Comparison of ENCODE assay signal across 24 cellular contexts in genomic region chr11:115454525-115454924, GRCh38.
"Had no signal": no experiment of that assay in that cellular context is flagged by ENCODE, and none has a peak within 500 bp of the region (broad histone marks: within the 10 kb centered on the region; RNA-seq: fewer than 3 reads in every experiment).

No MANE protein-coding gene starts in this region.

- H3K27me3 ChIP-seq: left lung, neural progenitor cell, neutrophil, ovary, right atrium auricular region, spleen, suprapubic skin, tibial artery, upper lobe of right lung had no signal

- H3K9me3 ChIP-seq: left lung, neutrophil, ovary, right atrium auricular region, spleen, suprapubic skin, thoracic aorta, tibial artery, upper lobe of right lung had no signal

- H3K27ac ChIP-seq: left lung, neural progenitor cell, neutrophil, ovary, right atrium auricular region, skin epidermis, spleen, suprapubic skin, thoracic aorta, tibial artery, upper lobe of right lung had no signal

- H3K4me2 ChIP-seq: neural progenitor cell had no signal

- ATAC-seq: left cardiac atrium; left lung; natural killer cell; sciatic nerve; stimulated activated effector memory CD8-positive, alpha-beta T cell treated with anti-CD3 and anti-CD28 coated beads, Interleukin-12 subunit alpha, Interleukin-12 subunit beta, amount 100 ng/mL, for 72 hours; upper lobe of right lung had no signal

- H3K4me1 ChIP-seq: left lung, right atrium auricular region, spleen, suprapubic skin, tibial artery, upper lobe of right lung had no signal

- H3K9ac ChIP-seq: neural progenitor cell had no signal

- DNase-seq: hippocampal formation; kidney glomerular epithelial cell; left cardiac atrium; left lung; mesendoderm; naive B cell; natural killer cell; nephron progenitor cell; ovary; spleen; stimulated activated CD4-positive, alpha-beta T cell treated with anti-CD3 and anti-CD28 coated beads, Interleukin-4, amount 100 ng/mL, for 24 hours; stimulated activated naive CD4-positive, alpha-beta T cell; tibial artery; trophoblast cell; upper lobe of right lung had no signal

- H3K36me3 ChIP-seq: left lung, neural progenitor cell, neutrophil, ovary, right atrium auricular region, spleen, suprapubic skin, thoracic aorta, tibial artery, upper lobe of right lung had no signal

- H2AFZ ChIP-seq: neural progenitor cell had no signal

- H3K4me3 ChIP-seq: left lung, lung, neural progenitor cell, ovary, right atrium auricular region, skin epidermis, spleen, suprapubic skin, thoracic aorta, tibial artery, upper lobe of right lung had no signal
